ENCODE assay signal across 20 cellular contexts in the genomic region with DNA sequence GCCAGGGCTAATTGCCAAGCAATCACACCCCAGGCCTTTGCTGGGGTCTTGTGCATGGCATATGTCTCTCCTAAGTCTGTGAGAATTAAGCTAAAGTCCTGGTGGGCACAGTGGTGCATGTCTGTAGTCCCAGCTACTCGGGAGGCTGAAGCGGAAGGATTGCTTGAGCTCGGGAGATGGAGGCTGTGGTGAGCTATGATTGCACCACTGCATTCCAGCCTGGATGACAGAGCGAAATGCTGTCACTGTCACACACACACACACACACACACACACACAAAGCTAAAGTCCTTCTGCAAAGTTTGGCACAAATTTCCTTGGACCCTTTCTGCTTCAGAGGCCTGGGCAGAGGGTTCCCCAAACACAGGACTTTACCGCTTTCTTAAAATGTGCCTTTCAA. TPM values are rescaled to one million over a fixed set of nuclear protein-coding genes. Genes with fewer than 3 reads are reported as not detected.
A peak's percentile ranks its signal among the peaks of the same experiment; 100 is the strongest.
DNase-seq lines count a peak whose midpoint lies in the region; ATAC-seq, FAIRE-seq and TF ChIP-seq lines count a peak whose summit lies in the region.
"Had no signal": no experiment of that assay in that cellular context is flagged by ENCODE, and none has a peak within 500 bp of the region (broad histone marks: within the 10 kb centered on the region; RNA-seq: fewer than 3 reads in every experiment).

No MANE protein-coding gene starts in this region.

- H3K9me1 ChIP-seq in K562 (ENCODE audit: control insufficient read depth, insufficient read depth, low read length): no peaks in the 10 kb centered on the region

- H3K9me3 ChIP-seq in HepG2 (ENCODE audit: low read length): no peaks in the 10 kb centered on the region
- H3K9me3 ChIP-seq in right lobe of liver: no peaks in the 10 kb centered on the region
- H3K9me3 ChIP-seq in K562 (replicated peaks; ENCODE audit: control insufficient read depth, insufficient read depth, low read depth, low read length): no peaks in the 10 kb centered on the region
- H3K9me3 ChIP-seq in upper lobe of right lung: no peaks in the 10 kb centered on the region
- H3K9me3 ChIP-seq in left lung: no peaks in the 10 kb centered on the region

- intact Hi-C loops in HepG2 (cut with micrococcal nuclease; ENCODE audit: unreplicated experiment): no loop called here
- intact Hi-C loops in right lobe of liver (cut with DNase I): no loop called here
- intact Hi-C loops in K562 (cut with micrococcal nuclease): no loop called here
- intact Hi-C loops in upper lobe of right lung (cut with DNase I): loop anchor here (10.0 kb wide), 1 partner anchor 162 kb away; no protein-coding TSS in a partner anchor
- intact Hi-C loops in left lung (cut with DNase I): no loop called here

- H3K36me3 ChIP-seq in HepG2 (replicated peaks in 1 of 2; ENCODE audit: control insufficient read depth in 1 of 2, insufficient read depth in 2 of 2, low read length in 2 of 2) (no peaks in the 10 kb centered on the region), right lobe of liver (no peaks in the 10 kb centered on the region), K562 (ENCODE audit: control insufficient read depth, insufficient read depth, low read length) (no peaks in the 10 kb centered on the region), upper lobe of right lung (no peaks in the 10 kb centered on the region), left lung (no peaks in the 10 kb centered on the region)

- peaks cover 1 to 33% of the 10 kb centered on the region in 2 experiments; a peak in 4 of 5 replicates for H3K27me3 ChIP-seq in HepG2 (ENCODE audit: control insufficient read depth in 1 of 2, insufficient read depth in 2 of 2, low read length in 2 of 2)
- no peaks in the 10 kb centered on the region for H3K27me3 ChIP-seq in right lobe of liver
- H3K27me3 ChIP-seq in K562 (ENCODE audit: control insufficient read depth in 2 of 2, insufficient read depth in 2 of 2, low read length in 2 of 2): peaks cover 39 to 57% of the 10 kb centered on the region in 2 experiments
- H3K27me3 ChIP-seq in upper lobe of right lung: peaks cover 5% of the 10 kb centered on the region
- peaks cover 0 to 34% of the 10 kb centered on the region in 2 donors for H3K27me3 ChIP-seq in left lung

- no peak overlapping the region for H3K9ac ChIP-seq in HepG2 (ENCODE audit: insufficient read depth, low read depth, low read length)
- no peak overlapping the region for H3K9ac ChIP-seq in K562 (ENCODE audit: insufficient read depth in 1 of 2, low read depth in 2 of 2, low read length in 2 of 2)

- no peak for TF ChIP-seq CTCF in HepG2 (CRISPR knock-in tag; IDR thresholded peaks at IDR 0.05)
- TF ChIP-seq CTCF in right lobe of liver (IDR thresholded peaks at IDR 0.05): no peak
- TF ChIP-seq CTCF in K562 (IDR thresholded peaks at IDR 0.05 in 2 of 3, conservative IDR thresholded peaks at IDR 0.05 in 1 of 3; ENCODE audit: insufficient read depth in 2 of 3, low read depth in 1 of 3, low read length in 3 of 3): no peak
- TF ChIP-seq CTCF in upper lobe of right lung (IDR thresholded peaks at IDR 0.05): no peak
- TF ChIP-seq CTCF in left lung (IDR thresholded peaks at IDR 0.05): no peak

- DNase-seq in HepG2 (ENCODE audit: low spot score) (no peak), right lobe of liver (no peak), M059J (ENCODE audit: low read depth) (peak; percentile 16), K562 (ENCODE audit: extremely low read depth in 1 of 4, low spot score in 3 of 4) (no peak), upper lobe of right lung (peak; percentile 10), left lung (no peak)
- DNase-seq: C1 segment of cervical spinal cord; Calu3; CD4-positive, alpha-beta memory T cell; COR-L47; DMS53; DND-41; EL; GDM1; H9 had no signal

- no peak for TF ChIP-seq POLR2A in HepG2 (IDR thresholded peaks at IDR 0.05; ENCODE audit: insufficient read depth in 1 of 2, low read depth in 2 of 2, low read length in 2 of 2)
- TF ChIP-seq POLR2A in right lobe of liver (IDR thresholded peaks at IDR 0.05): no peak
- no peak for TF ChIP-seq POLR2A in K562 (conservative IDR thresholded peaks at IDR 0.05)

- POLR2A ChIA-PET in HepG2 (lab: Yijun Ruan, JAX) (no interaction called here), K562 (lab: Yijun Ruan, JAX) (interaction anchor here (0.8 to 1.3 kb wide), 2 partner anchors 13 to 269 kb away, joined by 3 read pairs; no protein-coding TSS in a partner anchor)

- H3K79me2 ChIP-seq in HepG2 (ENCODE audit: insufficient read depth, low read length): no peaks in the 10 kb centered on the region
- H3K79me2 ChIP-seq in K562 (ENCODE audit: control insufficient read depth, insufficient read depth, low read length): no peaks in the 10 kb centered on the region

- H4K20me1 ChIP-seq in HepG2 (ENCODE audit: insufficient read depth, low read length) (no peaks in the 10 kb centered on the region), K562 (replicated peaks; ENCODE audit: control insufficient read depth, insufficient read depth, low read length) (peaks cover 4% of the 10 kb centered on the region; the same call in 1 of the 2 replicates)

- FAIRE-seq in HepG2 (lab: Jason Lieb, UNC) (no peak), K562 (lab: Jason Lieb, UNC) (no peak)
- FAIRE-seq: GM12878 had no signal

- CTCF ChIA-PET in HepG2 (lab: Yijun Ruan, JAX; ENCODE audit: low intra/inter-chr PET ratio, low total read pairs): no interaction called here
- CTCF ChIA-PET in K562 (lab: Yijun Ruan, JAX; ENCODE audit: low intra/inter-chr PET ratio): no interaction called here

- no peaks in the 10 kb centered on the region for H3K4me1 ChIP-seq in HepG2 (ENCODE audit: insufficient read depth, low read length)
- H3K4me1 ChIP-seq in right lobe of liver: no peaks in the 10 kb centered on the region
- H3K4me1 ChIP-seq in K562 (replicated peaks in 1 of 2; ENCODE audit: control insufficient read depth in 2 of 2, insufficient read depth in 2 of 2, low read length in 2 of 2): no peaks in the 10 kb centered on the region; a peak in 2 of 5 replicates
- no peaks in the 10 kb centered on the region for H3K4me1 ChIP-seq in upper lobe of right lung
- no peaks in the 10 kb centered on the region for H3K4me1 ChIP-seq in left lung

- H3K27ac ChIP-seq in HepG2 (ENCODE audit: extremely low read length, insufficient read depth, low read length) (no peak overlapping the region), right lobe of liver (no peak overlapping the region), K562 (ENCODE audit: extremely low read depth, low read depth, low read length) (no peak overlapping the region), upper lobe of right lung (no peak overlapping the region), left lung (no peak overlapping the region)

- ATAC-seq in HepG2 (no peak), right lobe of liver (no peak), K562 (no peak), upper lobe of right lung (no peak), HG03045 (IDR thresholded peaks at IDR 0.05; ENCODE audit: unreplicated experiment) (no peak), left lung (no peak), GM19023 (IDR thresholded peaks at IDR 0.05; ENCODE audit: unreplicated experiment) (no peak)
- ATAC-seq: GM12878, GM23338, HCT116 had no signal

- TF ChIP-seq RAD21 in HepG2 (CRISPR knock-in tag; IDR thresholded peaks at IDR 0.05) (no peak), K562 (CRISPR knock-in tag; conservative IDR thresholded peaks at IDR 0.05 in 1 of 2, IDR thresholded peaks at IDR 0.05 in 1 of 2) (no peak)

- H2AFZ ChIP-seq in HepG2 (ENCODE audit: low read length) (no peak overlapping the region), K562 (ENCODE audit: low read depth, low read length) (no peak overlapping the region)
- H2AFZ ChIP-seq: GM23338 had no signal

- no peak overlapping the region for H3K4me3 ChIP-seq in HepG2 (replicated peaks in 1 of 3; ENCODE audit: insufficient read depth in 1 of 3, low read depth in 2 of 3, low read length in 3 of 3)
- no peak overlapping the region for H3K4me3 ChIP-seq in right lobe of liver
- H3K4me3 ChIP-seq in K562: no peak overlapping the region
- no peak overlapping the region for H3K4me3 ChIP-seq in upper lobe of right lung
- H3K4me3 ChIP-seq in left lung: no peak overlapping the region
- H3K4me3 ChIP-seq: GM12878, GM23338 had no signal

- in situ Hi-C loops in HepG2 (cut with HindIII; ENCODE audit: extremely low pct_ligation_motif_present, low pct_unique_long_range_greater_than_20kb) (no loop called here), K562 (cut with MboI) (no loop called here)

- BruUV-seq in HepG2 (replicated peaks; lab: Mats Ljungman, UMichigan) (no TSS peak), K562 (replicated peaks; lab: Mats Ljungman, UMichigan) (no TSS peak)

- 42% methylated on average over 2 of the region's 5 CpGs for WGBS in HepG2 (ENCODE audit: low lambda C conversion rate)
- WGBS in right lobe of liver (ENCODE audit: insufficient coverage, low coverage, low lambda C conversion rate, missing lambda C conversion rate): 100% methylated on average over 1 of the region's 5 CpGs
- 17% methylated on average over 4 of the region's 5 CpGs for WGBS in K562 (ENCODE audit: insufficient coverage, low coverage, missing lambda C conversion rate)

- H3K4me2 ChIP-seq in HepG2 (ENCODE audit: low read depth, low read length) (no peak overlapping the region), K562 (ENCODE audit: insufficient read depth, low read length) (no peak overlapping the region)
- H3K4me2 ChIP-seq: GM23338 had no signal

- TF ChIP-seq EP300 in HepG2 (IDR thresholded peaks at IDR 0.05; ENCODE audit: low read depth in 2 of 2, low read length in 2 of 2) (no peak), HepG2 (CRISPR knock-in tag; IDR thresholded peaks at IDR 0.05; ENCODE audit: borderline replicate concordance) (no peak), K562 (IDR thresholded peaks at IDR 0.05; ENCODE audit: low read length) (no peak)

RNA-seq across cellular contexts. Expression of a gene that starts 31.3 kb away (rescaled TPM):
- total RNA-seq in HepG2 (2016; rRNA removed; fragmentation: Illumina TruSeq; extraction: Trizol) (47.6 and 56.8 TPM in 2 replicates), right lobe of liver (10 to 100 TPM; 24.9 to 36.0 (median 28.6) TPM), K562 (2014; rRNA removed) (67.5 and 87.3 TPM in 2 replicates), K562 (2014; rRNA removed; fragmentation: Illumina TruSeq; extraction: Trizol) (78.9 and 86.4 TPM in 2 replicates), K562 (2015; rRNA removed; fragmentation: Illumina TruSeq; extraction: Trizol) (76.6 and 81.4 TPM in 2 replicates), K562 (2021) (115 and 121 TPM in 2 replicates), upper lobe of right lung (37.6 TPM), left lung (10 to 100 TPM; 33.5 to 37.7 TPM)
- 11.4 and 12.0 TPM in 2 replicates for total RNA-seq in HepG2 (2016; cell fraction: cytosol; rRNA removed; fragmentation: Illumina TruSeq; extraction: Trizol; ENCODE audit: low read depth)
- total RNA-seq in HepG2 (2016; cell fraction: insoluble cytoplasmic fraction; rRNA removed; fragmentation: Illumina TruSeq; extraction: Trizol): 49.7 and 50.5 TPM in 2 replicates
- 13.0 and 15.4 TPM in 2 replicates for total RNA-seq in HepG2 (2016; cell fraction: membrane; rRNA removed; fragmentation: Illumina TruSeq; extraction: Trizol)
- 46.2 and 51.3 TPM in 2 replicates for total RNA-seq in HepG2 (2016; cell fraction: nucleus; rRNA removed; fragmentation: Illumina TruSeq; extraction: Trizol)
- polyA plus RNA-seq in HepG2 (2011; rRNA removed) (24.0 and 25.1 TPM in 2 replicates), K562 (2011; rRNA removed) (42.2 and 52.7 TPM in 2 replicates), K562 (2014; fragmentation: Illumina TruSeq; extraction: Trizol) (109 and 123 TPM in 2 replicates), K562 (2014; fragmentation: Nextera tagmentation; extraction: Ambion mirVana) (10 to 100 TPM; 14.1 to 23.2 TPM), K562 (2014; rRNA removed) (79.0 and 81.4 TPM in 2 replicates)
- 16.9 and 18.9 TPM in 2 replicates for polyA plus RNA-seq in HepG2 (2011; cell fraction: cytosol; rRNA removed)
- polyA plus RNA-seq in HepG2 (2011; cell fraction: nucleus; rRNA removed): 95.4 and 110 TPM in 2 replicates
- 43.5 and 45.3 TPM in 2 replicates for polyA plus RNA-seq in HepG2 (2012)
- 4.3 and 4.6 TPM in 2 replicates for polyA plus RNA-seq in HepG2 (2016; cell fraction: cytosol; fragmentation: Illumina TruSeq; extraction: Trizol; ENCODE audit: low read depth)
- polyA plus RNA-seq in HepG2 (2016; cell fraction: insoluble cytoplasmic fraction; fragmentation: Illumina TruSeq; extraction: Trizol; ENCODE audit: low read depth): 42.1 and 52.6 TPM in 2 replicates
- 10.0 and 10.7 TPM in 2 replicates for polyA plus RNA-seq in HepG2 (2016; cell fraction: membrane; fragmentation: Illumina TruSeq; extraction: Trizol; ENCODE audit: low read depth)
- 98.5 and 103 TPM in 2 replicates for polyA plus RNA-seq in HepG2 (2016; cell fraction: nucleus; fragmentation: Illumina TruSeq; extraction: Trizol; ENCODE audit: insufficient read depth, low read depth)
- 21.2 and 48.5 TPM in 2 replicates for polyA minus RNA-seq in HepG2 (2011; rRNA and poly(A)+ RNA removed; ENCODE audit: low replicate concordance)
- 13.3 and 15.7 TPM in 2 replicates for polyA minus RNA-seq in HepG2 (2011; cell fraction: cytosol; rRNA and poly(A)+ RNA removed)
- 38.4 and 48.9 TPM in 2 replicates for polyA minus RNA-seq in HepG2 (2011; cell fraction: nucleus; rRNA and poly(A)+ RNA removed)
- 40.3 and 46.1 TPM in 2 replicates for total RNA-seq in M059J (2014; rRNA removed; shearing (Covaris generic))
- 233 and 279 TPM in 2 replicates for total RNA-seq in K562 (2011; cell fraction: chromatin; rRNA removed; ENCODE audit: low replicate concordance)
- 86.2 and 87.8 TPM in 2 replicates for total RNA-seq in K562 (2011; cell fraction: nucleolus; rRNA removed)
- 111 and 125 TPM in 2 replicates for total RNA-seq in K562 (2011; cell fraction: nucleoplasm; rRNA removed)
- 36.5 and 45.3 TPM in 2 replicates for polyA plus RNA-seq in K562 (2011; cell fraction: cytosol; rRNA removed)
- 123 and 138 TPM in 2 replicates for polyA plus RNA-seq in K562 (2011; cell fraction: nucleus; rRNA removed)
- 48.9 and 134 TPM in 2 replicates for polyA plus RNA-seq in K562 (2012)
- 62.9 and 63.5 TPM in 2 replicates for polyA minus RNA-seq in K562 (2011; rRNA and poly(A)+ RNA removed)
- 33.0 and 35.0 TPM in 2 replicates for polyA minus RNA-seq in K562 (2011; cell fraction: cytosol; rRNA and poly(A)+ RNA removed)
- polyA minus RNA-seq in K562 (2011; cell fraction: nucleus; rRNA and poly(A)+ RNA removed): 33.3 and 61.1 TPM in 2 replicates

RNA-seq across cellular contexts. Expression of a gene that starts 52.3 kb away (rescaled TPM):
- 36.4 and 36.7 TPM in 2 replicates for total RNA-seq in HepG2 (2016; rRNA removed; fragmentation: Illumina TruSeq; extraction: Trizol)
- total RNA-seq in HepG2 (2016; cell fraction: cytosol; rRNA removed; fragmentation: Illumina TruSeq; extraction: Trizol; ENCODE audit: low read depth): 54.5 and 63.4 TPM in 2 replicates
- 33.9 and 46.1 TPM in 2 replicates for total RNA-seq in HepG2 (2016; cell fraction: insoluble cytoplasmic fraction; rRNA removed; fragmentation: Illumina TruSeq; extraction: Trizol)
- 56.0 and 62.9 TPM in 2 replicates for total RNA-seq in HepG2 (2016; cell fraction: membrane; rRNA removed; fragmentation: Illumina TruSeq; extraction: Trizol)
- total RNA-seq in HepG2 (2016; cell fraction: nucleus; rRNA removed; fragmentation: Illumina TruSeq; extraction: Trizol): 25.6 and 26.4 TPM in 2 replicates
- 22.4 and 25.0 TPM in 2 replicates for polyA plus RNA-seq in HepG2 (2011; rRNA removed)
- 17.3 and 28.2 TPM in 2 replicates for polyA plus RNA-seq in HepG2 (2011; cell fraction: cytosol; rRNA removed)
- polyA plus RNA-seq in HepG2 (2011; cell fraction: nucleus; rRNA removed): 11.2 and 18.4 TPM in 2 replicates
- 65.7 and 66.4 TPM in 2 replicates for polyA plus RNA-seq in HepG2 (2012)
- polyA plus RNA-seq in HepG2 (2016; cell fraction: cytosol; fragmentation: Illumina TruSeq; extraction: Trizol; ENCODE audit: low read depth): 156 and 189 TPM in 2 replicates
- polyA plus RNA-seq in HepG2 (2016; cell fraction: insoluble cytoplasmic fraction; fragmentation: Illumina TruSeq; extraction: Trizol; ENCODE audit: low read depth): 69.7 and 85.6 TPM in 2 replicates
- 126 and 154 TPM in 2 replicates for polyA plus RNA-seq in HepG2 (2016; cell fraction: membrane; fragmentation: Illumina TruSeq; extraction: Trizol; ENCODE audit: low read depth)
- polyA plus RNA-seq in HepG2 (2016; cell fraction: nucleus; fragmentation: Illumina TruSeq; extraction: Trizol; ENCODE audit: insufficient read depth, low read depth): 49.0 and 50.2 TPM in 2 replicates
- 12.6 and 15.2 TPM in 2 replicates for polyA minus RNA-seq in HepG2 (2011; rRNA and poly(A)+ RNA removed; ENCODE audit: low replicate concordance)
- 9.3 and 13.8 TPM in 2 replicates for polyA minus RNA-seq in HepG2 (2011; cell fraction: cytosol; rRNA and poly(A)+ RNA removed)
- 30.2 and 31.8 TPM in 2 replicates for polyA minus RNA-seq in HepG2 (2011; cell fraction: nucleus; rRNA and poly(A)+ RNA removed)
- 10 to 100 TPM; 32.3 to 49.4 (median 37.2) TPM for total RNA-seq in right lobe of liver
- 219 and 225 TPM in 2 replicates for total RNA-seq in M059J (2014; rRNA removed; shearing (Covaris generic))
- total RNA-seq in K562 (2011; cell fraction: chromatin; rRNA removed; ENCODE audit: low replicate concordance): 20.6 and 31.7 TPM in 2 replicates
- total RNA-seq in K562 (2011; cell fraction: nucleolus; rRNA removed): 11.8 and 14.1 TPM in 2 replicates
- 35.6 and 49.6 TPM in 2 replicates for total RNA-seq in K562 (2011; cell fraction: nucleoplasm; rRNA removed)
- total RNA-seq in K562 (2014; rRNA removed): 41.8 and 43.9 TPM in 2 replicates
- total RNA-seq in K562 (2014; rRNA removed; fragmentation: Illumina TruSeq; extraction: Trizol): 61.2 and 66.8 TPM in 2 replicates
- total RNA-seq in K562 (2015; rRNA removed; fragmentation: Illumina TruSeq; extraction: Trizol): 53.0 and 65.9 TPM in 2 replicates
- 72.4 and 74.7 TPM in 2 replicates for total RNA-seq in K562 (2021)
- 45.4 and 57.4 TPM in 2 replicates for polyA plus RNA-seq in K562 (2011; rRNA removed)
- polyA plus RNA-seq in K562 (2011; cell fraction: cytosol; rRNA removed): 13.7 and 47.2 TPM in 2 replicates
- 11.8 and 21.1 TPM in 2 replicates for polyA plus RNA-seq in K562 (2011; cell fraction: nucleus; rRNA removed)
- 58.8 and 114 TPM in 2 replicates for polyA plus RNA-seq in K562 (2012)
- polyA plus RNA-seq in K562 (2014; fragmentation: Illumina TruSeq; extraction: Trizol): 137 and 161 TPM in 2 replicates
- 10 to 100 TPM; 59.8 to 77.4 TPM for polyA plus RNA-seq in K562 (2014; fragmentation: Nextera tagmentation; extraction: Ambion mirVana)
- polyA plus RNA-seq in K562 (2014; rRNA removed): 81.0 and 98.3 TPM in 2 replicates
- polyA minus RNA-seq in K562 (2011; rRNA and poly(A)+ RNA removed): 19.2 and 21.2 TPM in 2 replicates
- 10.4 and 12.7 TPM in 2 replicates for polyA minus RNA-seq in K562 (2011; cell fraction: cytosol; rRNA and poly(A)+ RNA removed)
- polyA minus RNA-seq in K562 (2011; cell fraction: nucleus; rRNA and poly(A)+ RNA removed): 12.7 and 15.7 TPM in 2 replicates
- 63.4 TPM for total RNA-seq in upper lobe of right lung
- 10 to 100 TPM; 56.9 to 69.1 TPM for total RNA-seq in left lung

Comparison
In these comparisons a context has a peak if more than half of its experiments do, and no peak if none do; other contexts are left out.
1. DNase-seq: peak in M059J (single experiment) and upper lobe of right lung (single experiment); none in HepG2 (single experiment), right lobe of liver (0 of 3), K562 (0 of 4) and left lung (0 of 2).